ENCODE assay signal across 7 cellular contexts in genomic region chrX:40108959-40109287, GRCh38. TPM values are rescaled to one million over a fixed set of nuclear protein-coding genes. Genes with fewer than 3 reads are reported as not detected.
A peak's percentile ranks its signal among the peaks of the same experiment; 100 is the strongest.
DNase-seq lines count a peak whose midpoint lies in the region; ATAC-seq, FAIRE-seq and TF ChIP-seq lines count a peak whose summit lies in the region.

No MANE protein-coding gene starts in this region.

- no peak overlapping the region for H3K4me3 Mint-ChIP-seq in activated CD8-positive, alpha-beta T cell treated with anti-CD3 and anti-CD28 coated beads for 36 hours
- peak overlapping the region; percentile 64 for H3K4me3 Mint-ChIP-seq in memory B cell
- H3K4me3 Mint-ChIP-seq in stimulated activated naive CD8-positive, alpha-beta T cell treated with anti-CD3 and anti-CD28 coated beads, Interleukin-15, amount 100 ng/mL, for 72 hours = peak overlapping the region; percentile 61 to 66

- no peak for TF ChIP-seq POLR2A in GM12892 (IDR thresholded peaks at IDR 0.05; ENCODE audit: low read depth, low read length)
- no peak for TF ChIP-seq POLR2A in H1 (IDR thresholded peaks at IDR 0.05; ENCODE audit: control extremely low read depth in 1 of 2, low read depth in 2 of 2, low read length in 2 of 2)

- H3K4me1 ChIP-seq in H1 (replicated peaks in 1 of 4; ENCODE audit: control insufficient read depth in 3 of 4, insufficient read depth in 4 of 4, low read length in 3 of 4) = peaks cover 0 to 5% (median under 1%) of the 10 kb centered on the region in 4 experiments; a peak in 4 of 7 replicates

- H3K4ac ChIP-seq in H1 (replicated peaks; ENCODE audit: insufficient read length, low read depth, low read length) = no peak overlapping the region

- WGBS in H1 (ENCODE audit: extremely low coverage in 1 of 2, insufficient coverage in 1 of 2, insufficient read length in 1 of 2, insufficient replicate concordance in 2 of 2, low coverage in 1 of 2, low lambda C conversion rate in 2 of 2, missing lambda C conversion rate in 1 of 2), 2 experiments = 0% methylated on average over 13 of the region's 48 CpGs; no CpG with 5 or more reads in 1 of the 2 experiments

- peak overlapping the region; percentile 48; the same call in 1 of the 2 replicates for H3K18ac ChIP-seq in H1 (ENCODE audit: extremely low read depth, low read length)

- no peak overlapping the region for H3K27ac Mint-ChIP-seq in activated CD8-positive, alpha-beta T cell treated with anti-CD3 and anti-CD28 coated beads for 36 hours
- no peak overlapping the region for H3K27ac Mint-ChIP-seq in memory B cell
- H3K27ac Mint-ChIP-seq in stimulated activated naive CD8-positive, alpha-beta T cell treated with anti-CD3 and anti-CD28 coated beads, Interleukin-15, amount 100 ng/mL, for 72 hours = no peak overlapping the region

- peak; percentile 46 for DNase-seq in GM12892 (ENCODE audit: insufficient read length)
- DNase-seq in NCI-H1694 treated with DMSO at 0.1 percent for 48 hours (lab: John Stamatoyannopoulos, UW) = peak; percentile 62
- peak; percentile 76 for DNase-seq in activated CD8-positive, alpha-beta T cell treated with anti-CD3 and anti-CD28 coated beads for 36 hours
- DNase-seq in H1 (ENCODE audit: low read depth in 1 of 2, low spot score in 2 of 2) = peak in 1 of 2 experiments; percentile 66
- DNase-seq in memory B cell (ENCODE audit: low spot score in 2 of 2) = no peak
- peak; percentile 60 to 67 for DNase-seq in stimulated activated naive CD8-positive, alpha-beta T cell treated with anti-CD3 and anti-CD28 coated beads, Interleukin-15, amount 100 ng/mL, for 72 hours
- DNase-seq in HuH-7.5 (ENCODE audit: low spot score) = no peak

- no peak overlapping the region for H3K14ac ChIP-seq in H1 (ENCODE audit: insufficient read length)

- no peak overlapping the region for H4K5ac ChIP-seq in H1 (ENCODE audit: insufficient read length, low read depth, low read length)

- H2BK120ac ChIP-seq in H1 (replicated peaks; ENCODE audit: low read depth, low read length) = no peak overlapping the region

- peaks cover 0 to 6% of the 10 kb centered on the region in 2 experiments; a peak in 2 of 4 replicates for H3K79me2 ChIP-seq in H1 (ENCODE audit: control insufficient read depth in 1 of 2, insufficient read depth in 2 of 2, low read length in 2 of 2)

- H3K27me3 Mint-ChIP-seq in activated CD8-positive, alpha-beta T cell treated with anti-CD3 and anti-CD28 coated beads for 36 hours = peaks cover 3% of the 10 kb centered on the region
- H3K27me3 Mint-ChIP-seq in memory B cell = no peaks in the 10 kb centered on the region
- no peaks in the 10 kb centered on the region for H3K27me3 Mint-ChIP-seq in stimulated activated naive CD8-positive, alpha-beta T cell treated with anti-CD3 and anti-CD28 coated beads, Interleukin-15, amount 100 ng/mL, for 72 hours

- no peak overlapping the region for H4K91ac ChIP-seq in H1 (replicated peaks; ENCODE audit: insufficient read length, low read length)

- TF ChIP-seq EP300 in H1 (IDR thresholded peaks at IDR 0.05; ENCODE audit: borderline replicate concordance in 1 of 2, low read depth in 2 of 2, low read length in 2 of 2) = no peak

- no peaks in the 10 kb centered on the region for H3K9me3 ChIP-seq in H1 (ENCODE audit: insufficient read depth in 2 of 2, low read depth in 1 of 2, low read length in 1 of 2)

- no peak for TF ChIP-seq RAD21 in H1 (IDR thresholded peaks at IDR 0.05 in 1 of 2, conservative IDR thresholded peaks at IDR 0.05 in 1 of 2; ENCODE audit: low read depth in 2 of 2, low read length in 2 of 2)

- no peak overlapping the region for H4K8ac ChIP-seq in H1 (ENCODE audit: extremely low read depth, insufficient read depth, low read length)

- no peak overlapping the region for H2AK5ac ChIP-seq in H1 (ENCODE audit: low read depth, low read length)

- ATAC-seq in activated CD8-positive, alpha-beta T cell treated with anti-CD3 and anti-CD28 coated beads for 36 hours = peak; percentile 57
- ATAC-seq in memory B cell (ENCODE audit: low read depth) = peak; percentile 18
- peak; percentile 59 for ATAC-seq in stimulated activated naive CD8-positive, alpha-beta T cell treated with anti-CD3 and anti-CD28 coated beads, Interleukin-15, amount 100 ng/mL, for 72 hours

- no peak overlapping the region for H2AFZ ChIP-seq in H1 (ENCODE audit: low read length)

- no peaks in the 10 kb centered on the region for H3K36me3 ChIP-seq in H1 (ENCODE audit: control insufficient read depth in 2 of 4, insufficient read depth in 4 of 4, low read length in 3 of 4)

- no peak overlapping the region; the same call in 1 of the 2 replicates for H3K27ac ChIP-seq in H1 (ENCODE audit: low read depth, low read length)

- H2BK15ac ChIP-seq in H1 (ENCODE audit: low read length) = no peak overlapping the region

- peaks cover 2 to 8% (median 6%) of the 10 kb centered on the region in 4 experiments; a peak in 6 of 7 replicates for H3K27me3 ChIP-seq in H1 (replicated peaks in 1 of 4; ENCODE audit: control insufficient read depth in 3 of 4, extremely low read depth in 1 of 4, insufficient read depth in 3 of 4, low read length in 3 of 4)

- no peaks in the 10 kb centered on the region for H3K79me1 ChIP-seq in H1 (ENCODE audit: low read depth, low read length)

- H3K23me2 ChIP-seq in H1 (ENCODE audit: low read depth, low read length) = peaks cover 25% of the 10 kb centered on the region; the same call in 1 of the 2 replicates

- peak; percentile 67 for FAIRE-seq in GM12892 (lab: Jason Lieb, UNC)
- FAIRE-seq in H1 (lab: Jason Lieb, UNC) = no peak

- POLR2A ChIA-PET in activated CD8-positive, alpha-beta T cell treated with anti-CD3 and anti-CD28 coated beads for 36 hours (lab: Charles Lee) = interaction anchor here (1.0 to 1.1 kb wide), 2 partner anchors 11 to 65 kb away, joined by 3 read pairs; partner anchors contain the start of gene BCOR
- POLR2A ChIA-PET in H1 (lab: Charles Lee; ENCODE audit: partially characterized antibody) = interaction anchor here (1.2 to 29.1 kb wide), 5 partner anchors 11 to 66 kb away, joined by 4 to 509 read pairs (median 18); partner anchors contain the start of gene BCOR

- H4K20me1 ChIP-seq in H1 (replicated peaks in 1 of 2; ENCODE audit: control insufficient read depth in 1 of 2, insufficient read depth in 2 of 2, low read length in 2 of 2) = no peaks in the 10 kb centered on the region

- H3K23ac ChIP-seq in H1 (ENCODE audit: insufficient read length) = no peak overlapping the region

- no peak for TF ChIP-seq CTCF in activated CD8-positive, alpha-beta T cell treated with anti-CD3 and anti-CD28 coated beads for 36 hours (IDR thresholded peaks at IDR 0.05)
- no peak for TF ChIP-seq CTCF in H1 (IDR thresholded peaks at IDR 0.05; ENCODE audit: control extremely low read depth in 1 of 3, insufficient read depth in 1 of 3, low read depth in 1 of 3, low read length in 3 of 3)

- peak overlapping the region in 3 of 4 experiments; percentile 14 to 68 (median 51); a peak in 4 of 7 replicates for H3K9ac ChIP-seq in H1 (replicated peaks in 1 of 4; ENCODE audit: extremely low read depth in 1 of 4, low read depth in 3 of 4, low read length in 3 of 4)

- peaks cover 6% of the 10 kb centered on the region for H3K4me1 Mint-ChIP-seq in activated CD8-positive, alpha-beta T cell treated with anti-CD3 and anti-CD28 coated beads for 36 hours (ENCODE audit: low read depth)
- H3K4me1 Mint-ChIP-seq in memory B cell = peaks cover 5% of the 10 kb centered on the region
- peaks cover 17% of the 10 kb centered on the region for H3K4me1 Mint-ChIP-seq in stimulated activated naive CD8-positive, alpha-beta T cell treated with anti-CD3 and anti-CD28 coated beads, Interleukin-15, amount 100 ng/mL, for 72 hours

- H2BK5ac ChIP-seq in H1 (ENCODE audit: low read depth, low read length) = no peak overlapping the region; the same call in 1 of the 2 replicates

- H3K4me3 ChIP-seq in H1 (ENCODE audit: extremely low read depth in 1 of 4, insufficient read depth in 2 of 4, low read depth in 3 of 4, low read length in 4 of 4) = peak overlapping the region; percentile 43 to 66 (median 48)

- H3K9me3 Mint-ChIP-seq in activated CD8-positive, alpha-beta T cell treated with anti-CD3 and anti-CD28 coated beads for 36 hours = no peaks in the 10 kb centered on the region
- no peaks in the 10 kb centered on the region for H3K9me3 Mint-ChIP-seq in memory B cell
- H3K9me3 Mint-ChIP-seq in stimulated activated naive CD8-positive, alpha-beta T cell treated with anti-CD3 and anti-CD28 coated beads, Interleukin-15, amount 100 ng/mL, for 72 hours = no peaks in the 10 kb centered on the region

- H2BK12ac ChIP-seq in H1 (ENCODE audit: low read depth, low read length) = no peak overlapping the region

- no peak overlapping the region for H3K56ac ChIP-seq in H1 (replicated peaks; ENCODE audit: insufficient read length, low read depth, low read length)

- intact Hi-C loops in activated CD8-positive, alpha-beta T cell treated with anti-CD3 and anti-CD28 coated beads for 36 hours (cut with micrococcal nuclease) = no loop called here

- CTCF ChIA-PET in activated CD8-positive, alpha-beta T cell treated with anti-CD3 and anti-CD28 coated beads for 36 hours (lab: Charles Lee) = interaction anchor here (1.3 to 1.8 kb wide), 2 partner anchors 12 to 45 kb away, joined by 4 read pairs; no protein-coding TSS in a partner anchor
- CTCF ChIA-PET in H1 (lab: Charles Lee; ENCODE audit: partially characterized antibody) = no interaction called here

- H3K4me2 ChIP-seq in H1 (ENCODE audit: insufficient read depth in 1 of 2, low read depth in 2 of 2, low read length in 2 of 2) = peak overlapping the region; percentile 90 to 98

- H3K36me3 Mint-ChIP-seq in activated CD8-positive, alpha-beta T cell treated with anti-CD3 and anti-CD28 coated beads for 36 hours (ENCODE audit: low read depth) = no peaks in the 10 kb centered on the region
- no peaks in the 10 kb centered on the region for H3K36me3 Mint-ChIP-seq in memory B cell

- no peak overlapping the region for H2BK20ac ChIP-seq in H1 (ENCODE audit: low read length)

TF ChIP-seq in H1, 55 proteins besides CTCF, POLR2A, EP300 and RAD21 (continues in another document):
- no peak for TF ChIP-seq POLR2AphosphoS5 (IDR thresholded peaks at IDR 0.05; ENCODE audit: low read depth, low read length)
- no peak for TF ChIP-seq BRCA1 (IDR thresholded peaks at IDR 0.05; ENCODE audit: low read depth, low read length)
- TF ChIP-seq KDM1A (IDR thresholded peaks at IDR 0.05; ENCODE audit: borderline replicate concordance, low read length) = no peak
- no peak for TF ChIP-seq BCL11A (IDR thresholded peaks at IDR 0.05; ENCODE audit: low read depth in 2 of 2, low read length in 2 of 2)

RNA-seq across cellular contexts. Expression of gene BCOR, which starts 11.2 kb away (rescaled TPM):
- 9.0 TPM for polyA plus RNA-seq in GM12892 (2012; ENCODE audit: missing spikeins)
- total RNA-seq in activated CD8-positive, alpha-beta T cell treated with anti-CD3 and anti-CD28 coated beads for 36 hours = 10 to 100 TPM; 38.3 to 39.6 TPM
- 50.8 and 54.7 TPM in 2 replicates for total RNA-seq in H1 (2021; fragmentation: NEBNext Ultra II Directional; extraction: Animal tissue kit (Norgen Biotek cat#: 25700))
- 25.0 and 38.7 TPM in 2 replicates for polyA plus RNA-seq in H1 (2011; rRNA removed)
- 23.7 TPM for polyA plus RNA-seq in H1 (2011; cell fraction: cytosol; rRNA removed)
- 71.8 TPM for polyA plus RNA-seq in H1 (2011; cell fraction: nucleus; rRNA removed)
- 30.9 to 39.5 TPM (median 38.0 TPM) in 4 replicates for polyA plus RNA-seq in H1 (2012, experiment 1 of 2)
- polyA plus RNA-seq in H1 (2012, experiment 2 of 2) = 13.5 TPM
- polyA plus RNA-seq in H1 (2013, experiment 1 of 2) = 27.2 TPM
- 25.2 TPM for polyA plus RNA-seq in H1 (2013, experiment 2 of 2)
- polyA minus RNA-seq in H1 (2011; rRNA and poly(A)+ RNA removed) = 34.2 and 37.3 TPM in 2 replicates
- 61.1 TPM for polyA minus RNA-seq in H1 (2011; cell fraction: cytosol; rRNA and poly(A)+ RNA removed)
- 51.4 TPM for polyA minus RNA-seq in H1 (2011; cell fraction: nucleus; rRNA and poly(A)+ RNA removed)

Comparison
In these comparisons a context has a peak if more than half of its experiments do, and no peak if none do; other contexts are left out.
1. DNase-seq: peak in GM12892 (single experiment), NCI-H1694 treated with DMSO at 0.1 percent for 48 hours (single experiment), activated CD8-positive, alpha-beta T cell treated with anti-CD3 and anti-CD28 coated beads for 36 hours (single experiment) and stimulated activated naive CD8-positive, alpha-beta T cell treated with anti-CD3 and anti-CD28 coated beads, Interleukin-15, amount 100 ng/mL, for 72 hours (2 of 2); none in memory B cell (0 of 2) and HuH-7.5 (single experiment).
2. Peak in every context shown above with its lines, with median percentiles within 50 percentile points of each other: ATAC-seq.